1 cellular context compared by ENCODE assay signal in the genomic region with DNA sequence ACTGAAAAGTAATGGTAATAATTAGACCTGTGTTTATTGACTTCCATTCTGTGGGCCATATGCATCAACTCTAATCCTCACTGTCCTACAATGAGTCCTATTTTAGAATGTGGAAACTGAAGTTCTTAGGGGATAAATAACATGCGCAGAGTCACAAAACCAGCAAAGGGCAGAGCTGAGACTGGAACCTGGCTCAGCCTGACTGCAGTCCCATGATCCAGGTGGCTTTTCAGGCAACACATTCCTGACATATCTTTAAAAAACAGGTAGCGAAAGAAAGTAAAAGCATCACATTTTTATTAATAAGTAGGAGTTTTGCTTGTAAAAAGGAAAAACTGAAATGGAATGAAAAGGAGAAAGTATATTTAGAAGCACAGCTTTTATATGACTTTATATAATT.
TF ChIP-seq lines count a peak whose summit lies in the region.

No MANE protein-coding gene starts in this region.

TF ChIP-seq in H1, 55 proteins besides CTCF, POLR2A, EP300 and RAD21:
- TF ChIP-seq, protein P1, sequence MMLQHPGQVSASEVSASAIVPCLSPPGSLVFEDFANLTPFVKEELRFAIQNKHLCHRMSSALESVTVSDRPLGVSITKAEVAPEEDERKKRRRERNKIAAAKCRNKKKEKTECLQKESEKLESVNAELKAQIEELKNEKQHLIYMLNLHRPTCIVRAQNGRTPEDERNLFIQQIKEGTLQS (IDR thresholded peaks at IDR 0.05; ENCODE audit: insufficient read depth, low read depth, low read length), result no peak
- TF ChIP-seq TEAD4 (IDR thresholded peaks at IDR 0.05; ENCODE audit: low read depth, low read length) (peak; percentile 69; the same call in 1 of the 2 replicates), TAF1 (IDR thresholded peaks at IDR 0.05; ENCODE audit: low read depth, low read length) (no peak)
- TF ChIP-seq, protein P2, sequence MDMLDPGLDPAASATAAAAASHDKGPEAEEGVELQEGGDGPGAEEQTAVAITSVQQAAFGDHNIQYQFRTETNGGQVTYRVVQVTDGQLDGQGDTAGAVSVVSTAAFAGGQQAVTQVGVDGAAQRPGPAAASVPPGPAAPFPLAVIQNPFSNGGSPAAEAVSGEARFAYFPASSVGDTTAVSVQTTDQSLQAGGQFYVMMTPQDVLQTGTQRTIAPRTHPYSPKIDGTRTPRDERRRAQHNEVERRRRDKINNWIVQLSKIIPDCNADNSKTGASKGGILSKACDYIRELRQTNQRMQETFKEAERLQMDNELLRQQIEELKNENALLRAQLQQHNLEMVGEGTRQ (IDR thresholded peaks at IDR 0.05; ENCODE audit: low read length), result no peak
- TF ChIP-seq, protein P3, sequence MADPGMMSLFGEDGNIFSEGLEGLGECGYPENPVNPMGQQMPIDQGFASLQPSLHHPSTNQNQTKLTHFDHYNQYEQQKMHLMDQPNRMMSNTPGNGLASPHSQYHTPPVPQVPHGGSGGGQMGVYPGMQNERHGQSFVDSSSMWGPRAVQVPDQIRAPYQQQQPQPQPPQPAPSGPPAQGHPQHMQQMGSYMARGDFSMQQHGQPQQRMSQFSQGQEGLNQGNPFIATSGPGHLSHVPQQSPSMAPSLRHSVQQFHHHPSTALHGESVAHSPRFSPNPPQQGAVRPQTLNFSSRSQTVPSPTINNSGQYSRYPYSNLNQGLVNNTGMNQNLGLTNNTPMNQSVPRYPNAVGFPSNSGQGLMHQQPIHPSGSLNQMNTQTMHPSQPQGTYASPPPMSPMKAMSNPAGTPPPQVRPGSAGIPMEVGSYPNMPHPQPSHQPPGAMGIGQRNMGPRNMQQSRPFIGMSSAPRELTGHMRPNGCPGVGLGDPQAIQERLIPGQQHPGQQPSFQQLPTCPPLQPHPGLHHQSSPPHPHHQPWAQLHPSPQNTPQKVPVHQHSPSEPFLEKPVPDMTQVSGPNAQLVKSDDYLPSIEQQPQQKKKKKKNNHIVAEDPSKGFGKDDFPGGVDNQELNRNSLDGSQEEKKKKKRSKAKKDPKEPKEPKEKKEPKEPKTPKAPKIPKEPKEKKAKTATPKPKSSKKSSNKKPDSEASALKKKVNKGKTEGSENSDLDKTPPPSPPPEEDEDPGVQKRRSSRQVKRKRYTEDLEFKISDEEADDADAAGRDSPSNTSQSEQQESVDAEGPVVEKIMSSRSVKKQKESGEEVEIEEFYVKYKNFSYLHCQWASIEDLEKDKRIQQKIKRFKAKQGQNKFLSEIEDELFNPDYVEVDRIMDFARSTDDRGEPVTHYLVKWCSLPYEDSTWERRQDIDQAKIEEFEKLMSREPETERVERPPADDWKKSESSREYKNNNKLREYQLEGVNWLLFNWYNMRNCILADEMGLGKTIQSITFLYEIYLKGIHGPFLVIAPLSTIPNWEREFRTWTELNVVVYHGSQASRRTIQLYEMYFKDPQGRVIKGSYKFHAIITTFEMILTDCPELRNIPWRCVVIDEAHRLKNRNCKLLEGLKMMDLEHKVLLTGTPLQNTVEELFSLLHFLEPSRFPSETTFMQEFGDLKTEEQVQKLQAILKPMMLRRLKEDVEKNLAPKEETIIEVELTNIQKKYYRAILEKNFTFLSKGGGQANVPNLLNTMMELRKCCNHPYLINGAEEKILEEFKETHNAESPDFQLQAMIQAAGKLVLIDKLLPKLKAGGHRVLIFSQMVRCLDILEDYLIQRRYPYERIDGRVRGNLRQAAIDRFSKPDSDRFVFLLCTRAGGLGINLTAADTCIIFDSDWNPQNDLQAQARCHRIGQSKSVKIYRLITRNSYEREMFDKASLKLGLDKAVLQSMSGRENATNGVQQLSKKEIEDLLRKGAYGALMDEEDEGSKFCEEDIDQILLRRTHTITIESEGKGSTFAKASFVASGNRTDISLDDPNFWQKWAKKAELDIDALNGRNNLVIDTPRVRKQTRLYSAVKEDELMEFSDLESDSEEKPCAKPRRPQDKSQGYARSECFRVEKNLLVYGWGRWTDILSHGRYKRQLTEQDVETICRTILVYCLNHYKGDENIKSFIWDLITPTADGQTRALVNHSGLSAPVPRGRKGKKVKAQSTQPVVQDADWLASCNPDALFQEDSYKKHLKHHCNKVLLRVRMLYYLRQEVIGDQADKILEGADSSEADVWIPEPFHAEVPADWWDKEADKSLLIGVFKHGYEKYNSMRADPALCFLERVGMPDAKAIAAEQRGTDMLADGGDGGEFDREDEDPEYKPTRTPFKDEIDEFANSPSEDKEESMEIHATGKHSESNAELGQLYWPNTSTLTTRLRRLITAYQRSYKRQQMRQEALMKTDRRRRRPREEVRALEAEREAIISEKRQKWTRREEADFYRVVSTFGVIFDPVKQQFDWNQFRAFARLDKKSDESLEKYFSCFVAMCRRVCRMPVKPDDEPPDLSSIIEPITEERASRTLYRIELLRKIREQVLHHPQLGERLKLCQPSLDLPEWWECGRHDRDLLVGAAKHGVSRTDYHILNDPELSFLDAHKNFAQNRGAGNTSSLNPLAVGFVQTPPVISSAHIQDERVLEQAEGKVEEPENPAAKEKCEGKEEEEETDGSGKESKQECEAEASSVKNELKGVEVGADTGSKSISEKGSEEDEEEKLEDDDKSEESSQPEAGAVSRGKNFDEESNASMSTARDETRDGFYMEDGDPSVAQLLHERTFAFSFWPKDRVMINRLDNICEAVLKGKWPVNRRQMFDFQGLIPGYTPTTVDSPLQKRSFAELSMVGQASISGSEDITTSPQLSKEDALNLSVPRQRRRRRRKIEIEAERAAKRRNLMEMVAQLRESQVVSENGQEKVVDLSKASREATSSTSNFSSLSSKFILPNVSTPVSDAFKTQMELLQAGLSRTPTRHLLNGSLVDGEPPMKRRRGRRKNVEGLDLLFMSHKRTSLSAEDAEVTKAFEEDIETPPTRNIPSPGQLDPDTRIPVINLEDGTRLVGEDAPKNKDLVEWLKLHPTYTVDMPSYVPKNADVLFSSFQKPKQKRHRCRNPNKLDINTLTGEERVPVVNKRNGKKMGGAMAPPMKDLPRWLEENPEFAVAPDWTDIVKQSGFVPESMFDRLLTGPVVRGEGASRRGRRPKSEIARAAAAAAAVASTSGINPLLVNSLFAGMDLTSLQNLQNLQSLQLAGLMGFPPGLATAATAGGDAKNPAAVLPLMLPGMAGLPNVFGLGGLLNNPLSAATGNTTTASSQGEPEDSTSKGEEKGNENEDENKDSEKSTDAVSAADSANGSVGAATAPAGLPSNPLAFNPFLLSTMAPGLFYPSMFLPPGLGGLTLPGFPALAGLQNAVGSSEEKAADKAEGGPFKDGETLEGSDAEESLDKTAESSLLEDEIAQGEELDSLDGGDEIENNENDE (IDR thresholded peaks at IDR 0.05; ENCODE audit: insufficient replicate concordance, low read length), result no peak
